8 cellular contexts compared by ENCODE assay signal in genomic region chr18:12703714-12704113, GRCh38. TPM values are rescaled to one million over a fixed set of nuclear protein-coding genes. Genes with fewer than 3 reads are reported as not detected.
DNase-seq lines count a peak whose midpoint lies in the region; ATAC-seq, FAIRE-seq and TF ChIP-seq lines count a peak whose summit lies in the region.

No MANE protein-coding gene starts in this region.

- ATAC-seq in aorta (ENCODE audit: low FRiP score) = no peak

- peaks cover 10 to 32% of the 10 kb centered on the region in 2 experiments for H3K36me3 ChIP-seq in mesenchymal stem cell (ENCODE audit: control insufficient read depth in 1 of 2, insufficient read depth in 2 of 2, low read depth in 1 of 2, low read length in 2 of 2)
- H3K36me3 ChIP-seq in aorta (ENCODE audit: control insufficient read depth in 1 of 2, insufficient read depth in 2 of 2, low read length in 1 of 2) = peaks cover 0 to 6% of the 10 kb centered on the region in 2 donors

- H3K4me1 ChIP-seq in mesenchymal stem cell (ENCODE audit: control insufficient read depth, insufficient read depth, low read depth, low read length) = no peaks in the 10 kb centered on the region
- peaks cover 0 to 3% of the 10 kb centered on the region in 2 donors for H3K4me1 ChIP-seq in aorta (ENCODE audit: control insufficient read depth in 1 of 2, insufficient read depth in 2 of 2, low read length in 2 of 2)

- H3K23ac ChIP-seq in mesenchymal stem cell (ENCODE audit: low read length in 2 of 2) = no peak overlapping the region

- H3K27ac ChIP-seq in mesenchymal stem cell (ENCODE audit: low read length, poor library complexity, severe bottlenecking) (no peak overlapping the region), aorta (ENCODE audit: low read depth in 1 of 2, low read length in 2 of 2) (peak overlapping the region in 1 of 2 donors; percentile 22)

- H3K18ac ChIP-seq in mesenchymal stem cell (ENCODE audit: low read depth in 1 of 2, low read length in 2 of 2) = no peak overlapping the region

- H4K91ac ChIP-seq in mesenchymal stem cell (ENCODE audit: low read length) = no peak overlapping the region

- H2BK120ac ChIP-seq in mesenchymal stem cell (ENCODE audit: low read depth, low read length) = no peak overlapping the region

- peak overlapping the region; percentile 82 for H3K4me2 ChIP-seq in mesenchymal stem cell (ENCODE audit: low read length, poor library complexity, severe bottlenecking)

- no peak overlapping the region for H4K8ac ChIP-seq in mesenchymal stem cell (ENCODE audit: low read length)

- H2AFZ ChIP-seq in mesenchymal stem cell (ENCODE audit: low read depth, low read length) = no peak overlapping the region

- no peak overlapping the region for H2AK5ac ChIP-seq in mesenchymal stem cell (ENCODE audit: low read length, severe bottlenecking)

- H3K79me1 ChIP-seq in mesenchymal stem cell (replicated peaks; ENCODE audit: low read length, poor library complexity, severe bottlenecking) = peaks cover 9% of the 10 kb centered on the region

- H2BK5ac ChIP-seq in mesenchymal stem cell (ENCODE audit: low read depth, low read length, poor library complexity, severe bottlenecking) = no peak overlapping the region

- intact Hi-C loops in aorta (cut with DNase I) = no loop called here

- H3K9ac ChIP-seq in mesenchymal stem cell (ENCODE audit: low read length) = peak overlapping the region; percentile 95

- H3K27me3 ChIP-seq in mesenchymal stem cell (ENCODE audit: control insufficient read depth in 1 of 2, insufficient read depth in 1 of 2, low read length in 2 of 2) (no peaks in the 10 kb centered on the region), aorta (ENCODE audit: control insufficient read depth in 1 of 2, insufficient read depth in 2 of 2, low read length in 1 of 2) (no peaks in the 10 kb centered on the region)

- 18% methylated on average over 2 of the region's 2 CpGs for WGBS in mesenchymal stem cell
- 0 to 1% methylated on average over 2 of the region's 2 CpGs for WGBS in aorta, 2 donors

- FAIRE-seq in D721Med (lab: Jason Lieb, UNC) = no peak

- H2BK12ac ChIP-seq in mesenchymal stem cell (ENCODE audit: low read length in 2 of 2) = no peak overlapping the region

- H3K14ac ChIP-seq in mesenchymal stem cell (ENCODE audit: low read length in 2 of 2) = no peak overlapping the region

- no peak overlapping the region for H3K4ac ChIP-seq in mesenchymal stem cell (ENCODE audit: low read depth in 1 of 2, low read length in 2 of 2)

- H2BK15ac ChIP-seq in mesenchymal stem cell (ENCODE audit: low read depth, poor library complexity, severe bottlenecking) = no peak overlapping the region

- peak overlapping the region; percentile 91 to 95 for H3K4me3 ChIP-seq in cardiac fibroblast (replicated peaks in 1 of 2; ENCODE audit: low read depth in 2 of 2, low read length in 2 of 2)
- H3K4me3 ChIP-seq in mesenchymal stem cell (ENCODE audit: insufficient read depth in 1 of 2, low read depth in 1 of 2, low read length in 2 of 2) = peak overlapping the region in 1 of 2 experiments; percentile 90
- H3K4me3 ChIP-seq in aorta (ENCODE audit: low read length in 2 of 2) = peak overlapping the region; percentile 90 to 97

- TF ChIP-seq CTCF in cardiac fibroblast (IDR thresholded peaks at IDR 0.05; ENCODE audit: low read depth, low read length) (no peak), D721Med (IDR thresholded peaks at IDR 0.05; ENCODE audit: insufficient read depth, missing control alignments) (no peak)

- H3K9me3 ChIP-seq in mesenchymal stem cell (ENCODE audit: control insufficient read depth, low read length) (no peaks in the 10 kb centered on the region), aorta (ENCODE audit: control insufficient read depth, low read length) (no peaks in the 10 kb centered on the region)

- DNase-seq in NCI-H1105 treated with DMSO at 0.1 percent for 48 hours (lab: John Stamatoyannopoulos, UW) (peak; percentile 35), NCI-H1105 (lab: John Stamatoyannopoulos, UW) (no peak), NCI-H69 (lab: John Stamatoyannopoulos, UW) (peak; percentile 79), cardiac fibroblast (ENCODE audit: low read depth in 2 of 2) (peak; percentile 16 to 41), mesenchymal stem cell (peak; percentile 33), aorta (no peak), D721Med (ENCODE audit: insufficient read length, low spot score) (no peak)
- DNase-seq in activated CD4-positive, CD25-positive, alpha-beta regulatory T cell treated with anti-CD3 and anti-CD28 coated beads, Interleukin-2, amount 50 U/mL, for 72 hours = no peak

RNA-seq across cellular contexts. Expression of gene PSMG2, which starts 0.9 kb away (rescaled TPM):
- polyA plus RNA-seq in mesenchymal stem cell (2013, experiment 1 of 2) = 73.3 TPM
- polyA plus RNA-seq in mesenchymal stem cell (2013, experiment 2 of 2) = 80.6 TPM
- 10 to 100 TPM; 53.9 to 62.0 TPM for total RNA-seq in aorta
- polyA plus RNA-seq in aorta = 10 to 100 TPM; 82.1 to 94.0 TPM

RNA-seq across cellular contexts. Expression of gene CEP76, which starts 1.2 kb away (rescaled TPM):
- polyA plus RNA-seq in mesenchymal stem cell (2013, experiment 1 of 2) = 3.8 TPM
- 4.8 TPM for polyA plus RNA-seq in mesenchymal stem cell (2013, experiment 2 of 2)
- total RNA-seq in aorta = 1 to 10 TPM; 3.9 to 7.3 TPM
- polyA plus RNA-seq in aorta = 1 to 10 TPM; 2.6 to 2.8 TPM

RNA-seq across cellular contexts. Expression of gene SPIRE1, which starts 45.8 kb away (rescaled TPM):
- polyA plus RNA-seq in mesenchymal stem cell (2013, experiment 1 of 2) = 22.1 TPM
- 21.5 TPM for polyA plus RNA-seq in mesenchymal stem cell (2013, experiment 2 of 2)
- total RNA-seq in aorta = 10 to 100 TPM; 41.4 to 48.5 TPM
- polyA plus RNA-seq in aorta = 10 to 100 TPM; 14.9 to 15.0 TPM

Comparison
In these comparisons a context has a peak if more than half of its experiments do, and no peak if none do; other contexts are left out.
1. DNase-seq: peak in NCI-H1105 treated with DMSO at 0.1 percent for 48 hours (single experiment), NCI-H69 (single experiment), cardiac fibroblast (2 of 2) and mesenchymal stem cell (single experiment); none in NCI-H1105 (single experiment), aorta (0 of 2), activated CD4-positive, CD25-positive, alpha-beta regulatory T cell treated with anti-CD3 and anti-CD28 coated beads, Interleukin-2, amount 50 U/mL, for 72 hours (single experiment) and D721Med (single experiment).